8 cellular contexts compared by ENCODE assay signal in genomic region chr14:23306412-23307145, GRCh38. TPM values are rescaled to one million over a fixed set of nuclear protein-coding genes. Genes with fewer than 3 reads are reported as not detected.
DNase-seq lines count a peak whose midpoint lies in the region; ATAC-seq and TF ChIP-seq lines count a peak whose summit lies in the region.

A gene with protein sequence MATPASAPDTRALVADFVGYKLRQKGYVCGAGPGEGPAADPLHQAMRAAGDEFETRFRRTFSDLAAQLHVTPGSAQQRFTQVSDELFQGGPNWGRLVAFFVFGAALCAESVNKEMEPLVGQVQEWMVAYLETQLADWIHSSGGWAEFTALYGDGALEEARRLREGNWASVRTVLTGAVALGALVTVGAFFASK (plus strand): TSS chr14:23306833. CDS start chr14:23307768, 935 bp downstream.

- H3K27me3 Mint-ChIP-seq in T-helper 2 cell treated with Interferon-gamma antibody and Interleukin-4, amounts not matched to agents 5 μg/mL and 100 μg/mL, for 36 hours (ENCODE audit: low read depth), result peaks cover 6% of the 10 kb centered on the region

- H3K9me3 ChIP-seq in esophagus muscularis mucosa (no peaks in the 10 kb centered on the region), mononuclear cell (ENCODE audit: low read depth, low read length) (no peaks in the 10 kb centered on the region), upper lobe of left lung (no peaks in the 10 kb centered on the region)

- H3K4me1 ChIP-seq in esophagus muscularis mucosa (peaks cover 35 to 57% (median 50%) of the 10 kb centered on the region in 4 donors), mononuclear cell (ENCODE audit: insufficient read depth, low read length) (peaks cover 33% of the 10 kb centered on the region), upper lobe of left lung (peaks cover 33 to 58% (median 35%) of the 10 kb centered on the region in 4 donors)

- peak; percentile 87 to 92 for ATAC-seq in upper lobe of left lung (ENCODE audit: low FRiP score in 2 of 2)

- H3K36me3 ChIP-seq in BJ (ENCODE audit: control insufficient read depth, insufficient read depth, low read length) (peaks cover 22% of the 10 kb centered on the region), esophagus muscularis mucosa (peaks cover 5 to 38% (median 30%) of the 10 kb centered on the region in 4 donors), upper lobe of left lung (peaks cover 0 to 37% (median 9%) of the 10 kb centered on the region in 4 donors)

- no peak for TF ChIP-seq CTCF in BJ (IDR thresholded peaks at IDR 0.05; ENCODE audit: insufficient read depth, low read depth, low read length)
- no peak for TF ChIP-seq CTCF in esophagus muscularis mucosa (IDR thresholded peaks at IDR 0.05)
- TF ChIP-seq CTCF in upper lobe of left lung (IDR thresholded peaks at IDR 0.05), result no peak

- DNase-seq in BJ (ENCODE audit: low read depth), result peak; percentile 37
- DNase-seq in NCI-H146 (lab: John Stamatoyannopoulos, UW), result peak; percentile 93
- DNase-seq in T-helper 2 cell treated with Interferon-gamma antibody and Interleukin-4, amounts not matched to agents 5 μg/mL and 100 μg/mL, for 36 hours (ENCODE audit: low spot score), result peak; percentile 39
- peak; percentile 96 for DNase-seq in esophagus muscularis mucosa (ENCODE audit: extremely low spot score)
- peak; percentile 93 to 96 for DNase-seq in upper lobe of left lung
- no peak for DNase-seq in activated CD8-positive, alpha-beta memory T cell treated with anti-CD3 and anti-CD28 coated beads, Interleukin-2, amount 50 U/mL, for 48 hours

- CTCF ChIA-PET in BJ (lab: Yijun Ruan, JAX), result interaction anchor here (0.5 to 1.8 kb wide), 8 partner anchors 9 to 243 kb away, joined by 3 to 7 read pairs (median 3); no protein-coding TSS in a partner anchor

- peak within 1 kb of the TSS; percentile 87 to 91 (median 90) for H3K27ac ChIP-seq in esophagus muscularis mucosa (replicated peaks in 1 of 4)
- H3K27ac ChIP-seq in upper lobe of left lung, result peak within 1 kb of the TSS; percentile 84 to 93 (median 90)

- H3K4me1 Mint-ChIP-seq in T-helper 2 cell treated with Interferon-gamma antibody and Interleukin-4, amounts not matched to agents 5 μg/mL and 100 μg/mL, for 36 hours (ENCODE audit: low read depth), result peaks cover 26% of the 10 kb centered on the region

- TF ChIP-seq EP300 in esophagus muscularis mucosa (IDR thresholded peaks at IDR 0.05) (no peak), upper lobe of left lung (IDR thresholded peaks at IDR 0.05) (no peak)

- H3K27ac Mint-ChIP-seq in T-helper 2 cell treated with Interferon-gamma antibody and Interleukin-4, amounts not matched to agents 5 μg/mL and 100 μg/mL, for 36 hours, result peak within 1 kb of the TSS; percentile 81

- peak within 1 kb of the TSS; percentile 91 for H3K4me3 ChIP-seq in BJ (ENCODE audit: low read depth, low read length)
- H3K4me3 ChIP-seq in esophagus muscularis mucosa, result peak within 1 kb of the TSS; percentile 69 to 87 (median 75)
- H3K4me3 ChIP-seq in mononuclear cell (ENCODE audit: low read length), result peak within 1 kb of the TSS; percentile 47
- H3K4me3 ChIP-seq in upper lobe of left lung, result peak within 1 kb of the TSS; percentile 51 to 76 (median 64)

- H3K9me3 Mint-ChIP-seq in T-helper 2 cell treated with Interferon-gamma antibody and Interleukin-4, amounts not matched to agents 5 μg/mL and 100 μg/mL, for 36 hours, result no peaks in the 10 kb centered on the region

- H3K4me3 Mint-ChIP-seq in T-helper 2 cell treated with Interferon-gamma antibody and Interleukin-4, amounts not matched to agents 5 μg/mL and 100 μg/mL, for 36 hours, result peak within 1 kb of the TSS; percentile 77

- POLR2A ChIA-PET in BJ (lab: Charles Lee), result interaction anchor here (0.6 to 1.0 kb wide), 4 partner anchors 10 to 172 kb away, joined by 3 to 10 read pairs (median 6); partner anchors contain the start of gene PABPN1

- intact Hi-C loops in esophagus muscularis mucosa (cut with DNase I), result loop anchor here (10.0 kb wide), 2 partner anchors 182 to 1138 kb away; partner anchors contain the start of gene SDR39U1

- H3K27me3 ChIP-seq in BJ (ENCODE audit: control insufficient read depth, insufficient read depth, low read length) (no peaks in the 10 kb centered on the region), esophagus muscularis mucosa (no peaks in the 10 kb centered on the region), mononuclear cell (ENCODE audit: insufficient read depth, low read length) (peaks cover 3% of the 10 kb centered on the region), upper lobe of left lung (no peaks in the 10 kb centered on the region)

- TF ChIP-seq POLR2A in GM19099 (IDR thresholded peaks at IDR 0.05; ENCODE audit: extremely low read depth, insufficient read length, low read depth), result peak; percentile 84
- TF ChIP-seq POLR2A in esophagus muscularis mucosa (IDR thresholded peaks at IDR 0.05; ENCODE audit: low read depth), result peak; percentile 9
- TF ChIP-seq POLR2A in upper lobe of left lung (IDR thresholded peaks at IDR 0.05), result peak in 2 of 4 donors; percentile 80 to 84

- under 1% methylated on average over 20 of the region's 24 CpGs for WGBS in esophagus muscularis mucosa
- WGBS in upper lobe of left lung, 2 donors, result 2 to 4% methylated on average over 18 to 24 of the region's 24 CpGs

- no peaks in the 10 kb centered on the region for H3K36me3 Mint-ChIP-seq in T-helper 2 cell treated with Interferon-gamma antibody and Interleukin-4, amounts not matched to agents 5 μg/mL and 100 μg/mL, for 36 hours (ENCODE audit: low read depth)

RNA-seq across cellular contexts. Expression of the gene that starts here (rescaled TPM):
- polyA plus RNA-seq in BJ (2011; rRNA removed), result 26.5 and 27.9 TPM in 2 replicates
- polyA minus RNA-seq in BJ (2011; rRNA and poly(A)+ RNA removed), result 10.5 and 12.3 TPM in 2 replicates
- 100 to 1,000 TPM in 3 of 4 donors, 10 to 100 TPM in 1; 92.8 to 132 (median 121) TPM for total RNA-seq in esophagus muscularis mucosa
- total RNA-seq in mononuclear cell, result 3.4 TPM
- 10 to 100 TPM; 38.8 to 53.8 (median 47.3) TPM for total RNA-seq in upper lobe of left lung
